In genomic region chr13:75137911-75138571, GRCh38 we compare ENCODE assay signal across 20 cellular contexts.
"Had no signal": no experiment of that assay in that cellular context is flagged by ENCODE, and none has a peak within 500 bp of the region (broad histone marks: within the 10 kb centered on the region; RNA-seq: fewer than 3 reads in every experiment).

No MANE protein-coding gene starts in this region.

- H3K27ac Mint-ChIP-seq: effector memory CD8-positive, alpha-beta T cell; naive thymus-derived CD8-positive, alpha-beta T cell had no signal

- H3K4me3 ChIP-seq: esophagus squamous epithelium, heart right ventricle, mucosa of descending colon, ovary, right atrium auricular region, sigmoid colon, stomach, thoracic aorta, transverse colon had no signal

- H3K36me3 ChIP-seq: esophagus squamous epithelium, heart right ventricle, neutrophil, ovary, right atrium auricular region, sigmoid colon, stomach, thoracic aorta, transverse colon had no signal

- FAIRE-seq: frontal cortex, islet of Langerhans, small intestine had no signal

- H3K27ac ChIP-seq: esophagus squamous epithelium, heart right ventricle, neutrophil, ovary, right atrium auricular region, sigmoid colon, stomach, thoracic aorta, transverse colon had no signal

- H3K4me3 Mint-ChIP-seq: effector memory CD8-positive, alpha-beta T cell; naive thymus-derived CD8-positive, alpha-beta T cell had no signal

- ATAC-seq: effector memory CD8-positive, alpha-beta T cell; heart right ventricle; mucosa of descending colon; naive thymus-derived CD8-positive, alpha-beta T cell had no signal

- H3K4me1 Mint-ChIP-seq: naive thymus-derived CD8-positive, alpha-beta T cell had no signal

- H3K27me3 ChIP-seq: esophagus squamous epithelium, heart right ventricle, neutrophil, ovary, right atrium auricular region, sigmoid colon, stomach, transverse colon had no signal

- H3K9me3 ChIP-seq: thoracic aorta had no signal

- DNase-seq: effector memory CD8-positive, alpha-beta T cell; esophagus squamous epithelium; hypothalamus; kidney glomerular epithelial cell; mucosa of descending colon; naive thymus-derived CD8-positive, alpha-beta T cell; ovary; sigmoid colon; small intestine; stimulated activated CD4-positive, alpha-beta T cell treated with anti-CD3 and anti-CD28 coated beads, Interleukin-12 subunit alpha, Interleukin-12 subunit beta, amount 100 ng/mL, for 4 hours; stimulated activated naive CD4-positive, alpha-beta T cell; stomach; substantia nigra; transverse colon had no signal

- H3K4me1 ChIP-seq: esophagus squamous epithelium, heart right ventricle, right atrium auricular region, stomach, transverse colon had no signal
